20 cellular contexts compared by ENCODE assay signal in genomic region chr5:35470866-35471265, GRCh38.
DNase-seq lines count a peak whose midpoint lies in the region; ATAC-seq, FAIRE-seq and TF ChIP-seq lines count a peak whose summit lies in the region.
"Had no signal": no experiment of that assay in that cellular context is flagged by ENCODE, and none has a peak within 500 bp of the region (broad histone marks: within the 10 kb centered on the region; RNA-seq: fewer than 3 reads in every experiment).

No MANE protein-coding gene starts in this region.

- no peaks in the 10 kb centered on the region for H3K27me3 ChIP-seq in HepG2 (ENCODE audit: control insufficient read depth in 1 of 2, insufficient read depth in 2 of 2, low read length in 2 of 2)
- H3K27me3 ChIP-seq in CD4-positive, alpha-beta memory T cell (ENCODE audit: insufficient read depth, low read length), result no peaks in the 10 kb centered on the region
- H3K27me3 ChIP-seq: colonic mucosa, heart right ventricle, transverse colon had no signal

- no peaks in the 10 kb centered on the region for H3K36me3 ChIP-seq in HepG2 (replicated peaks in 1 of 2; ENCODE audit: control insufficient read depth in 1 of 2, insufficient read depth in 2 of 2, low read length in 2 of 2)
- no peaks in the 10 kb centered on the region for H3K36me3 ChIP-seq in CD4-positive, alpha-beta memory T cell (ENCODE audit: insufficient read depth, low read length)
- H3K36me3 ChIP-seq: colonic mucosa, heart right ventricle, transverse colon had no signal

- H2AFZ ChIP-seq in HepG2 (ENCODE audit: low read length), result no peak overlapping the region
- H2AFZ ChIP-seq: PC-9 had no signal

- intact Hi-C loops in Calu3 (cut with micrococcal nuclease; ENCODE audit: unreplicated experiment), result no loop called here
- intact Hi-C loops in HepG2 (cut with micrococcal nuclease; ENCODE audit: unreplicated experiment), result no loop called here
- intact Hi-C loops in CD4-positive, alpha-beta memory T cell (cut with micrococcal nuclease), result no loop called here

- H3K4me3 Mint-ChIP-seq in Calu3 (ENCODE audit: low read depth, unreplicated experiment), result no peak overlapping the region
- H3K4me3 Mint-ChIP-seq in CD4-positive, alpha-beta memory T cell, result peak overlapping the region in 1 of 8 donors; percentile 10
- H3K4me3 Mint-ChIP-seq: activated naive CD8-positive, alpha-beta T cell treated with anti-CD3 and anti-CD28 coated beads, Interleukin-2, amount 10 ng/mL, durations not matched to agents 7 days and 5 days; activated T-cell treated with anti-CD3 and anti-CD28 coated beads, Interleukin-2, amount 50 U/mL, for 4 hours; stimulated activated naive B cell treated with anti-CD40 and anti-IgM and Interleukin-4, amounts not matched to agents 10 μg/mL and 1 μg/mL and 100 μg/mL, for 72 hours had no signal

- no peaks in the 10 kb centered on the region for H3K9me3 ChIP-seq in HepG2 (ENCODE audit: low read length)
- no peaks in the 10 kb centered on the region for H3K9me3 ChIP-seq in CD4-positive, alpha-beta memory T cell (ENCODE audit: control insufficient read depth in 1 of 2, low read length in 2 of 2)
- H3K9me3 ChIP-seq: Caco-2, colonic mucosa, heart right ventricle, transverse colon had no signal

- H3K27ac ChIP-seq in HepG2 (ENCODE audit: extremely low read length, insufficient read depth, low read length), result no peak overlapping the region
- H3K27ac ChIP-seq in CD4-positive, alpha-beta memory T cell (ENCODE audit: low read depth, low read length), result no peak overlapping the region
- H3K27ac ChIP-seq: colonic mucosa, heart right ventricle, PC-9, skin epidermis, transverse colon had no signal

- DNase-seq in Calu3 (peak; percentile 1), M059J (ENCODE audit: low read depth) (peak; percentile 61), choroid plexus epithelial cell (ENCODE audit: low read depth) (peak; percentile 41), HepG2 (ENCODE audit: low spot score) (peak; percentile 44), DMS79 treated with DMSO at 0.1 percent for 48 hours (lab: John Stamatoyannopoulos, UW) (no peak), cerebellar cortex (ENCODE audit: low spot score) (no peak)
- DNase-seq in CD4-positive, alpha-beta memory T cell, result no peak
- DNase-seq: activated CD4-positive, alpha-beta T cell treated with anti-CD3 and anti-CD28 coated beads, Interleukin-2, amount 50 U/mL, for 48 hours; activated naive CD8-positive, alpha-beta T cell treated with anti-CD3 and anti-CD28 coated beads, Interleukin-2, amount 10 ng/mL, durations not matched to agents 7 days and 5 days; activated T-cell treated with anti-CD3 and anti-CD28 coated beads, Interleukin-2, amount 50 U/mL, for 4 hours; Caco-2; colonic mucosa; heart right ventricle; NCI-H2081 treated with DMSO at 0.1 percent for 48 hours; NCI-H524; PC-9; stimulated activated naive B cell treated with anti-CD40 and anti-IgM and Interleukin-4, amounts not matched to agents 10 μg/mL and 1 μg/mL and 100 μg/mL, for 72 hours; transverse colon had no signal

- peaks cover 19% of the 10 kb centered on the region for H3K4me1 ChIP-seq in HepG2 (ENCODE audit: insufficient read depth, low read length)
- H3K4me1 ChIP-seq in CD4-positive, alpha-beta memory T cell (ENCODE audit: insufficient read depth, low read length), result no peaks in the 10 kb centered on the region
- H3K4me1 ChIP-seq: Caco-2, colonic mucosa, transverse colon had no signal

- no peaks in the 10 kb centered on the region for H3K36me3 Mint-ChIP-seq in Calu3 (ENCODE audit: insufficient read depth, unreplicated experiment)
- H3K36me3 Mint-ChIP-seq in CD4-positive, alpha-beta memory T cell, result no peaks in the 10 kb centered on the region
- H3K36me3 Mint-ChIP-seq: activated naive CD8-positive, alpha-beta T cell treated with anti-CD3 and anti-CD28 coated beads, Interleukin-2, amount 10 ng/mL, durations not matched to agents 7 days and 5 days; stimulated activated naive B cell treated with anti-CD40 and anti-IgM and Interleukin-4, amounts not matched to agents 10 μg/mL and 1 μg/mL and 100 μg/mL, for 72 hours had no signal

- no peak overlapping the region for H3K9ac ChIP-seq in HepG2 (ENCODE audit: insufficient read depth, low read depth, low read length)

- no TSS peak for BruUV-seq in Calu3 (replicated peaks; lab: Mats Ljungman, UMichigan)
- no TSS peak for BruUV-seq in HepG2 (replicated peaks; lab: Mats Ljungman, UMichigan)

- H3K4me1 Mint-ChIP-seq in Calu3 (ENCODE audit: low read depth, unreplicated experiment), result no peaks in the 10 kb centered on the region
- H3K4me1 Mint-ChIP-seq in CD4-positive, alpha-beta memory T cell, result no peaks in the 10 kb centered on the region
- H3K4me1 Mint-ChIP-seq: activated naive CD8-positive, alpha-beta T cell treated with anti-CD3 and anti-CD28 coated beads, Interleukin-2, amount 10 ng/mL, durations not matched to agents 7 days and 5 days; stimulated activated naive B cell treated with anti-CD40 and anti-IgM and Interleukin-4, amounts not matched to agents 10 μg/mL and 1 μg/mL and 100 μg/mL, for 72 hours had no signal

- H3K9me3 Mint-ChIP-seq in Calu3 (ENCODE audit: low read depth, unreplicated experiment), result no peaks in the 10 kb centered on the region
- H3K9me3 Mint-ChIP-seq in CD4-positive, alpha-beta memory T cell, result no peaks in the 10 kb centered on the region
- H3K9me3 Mint-ChIP-seq: activated naive CD8-positive, alpha-beta T cell treated with anti-CD3 and anti-CD28 coated beads, Interleukin-2, amount 10 ng/mL, durations not matched to agents 7 days and 5 days; activated T-cell treated with anti-CD3 and anti-CD28 coated beads, Interleukin-2, amount 50 U/mL, for 4 hours; stimulated activated naive B cell treated with anti-CD40 and anti-IgM and Interleukin-4, amounts not matched to agents 10 μg/mL and 1 μg/mL and 100 μg/mL, for 72 hours had no signal

- POLR2A ChIA-PET in HepG2 (lab: Yijun Ruan, JAX), result no interaction called here
- POLR2A ChIA-PET in CD4-positive, alpha-beta memory T cell (lab: Charles Lee; ENCODE audit: partially characterized antibody), result no interaction called here

- no peak overlapping the region for H3K4me3 ChIP-seq in choroid plexus epithelial cell (ENCODE audit: low read depth, low read length)
- no peak overlapping the region for H3K4me3 ChIP-seq in HepG2 (replicated peaks in 1 of 3; ENCODE audit: insufficient read depth in 1 of 3, low read depth in 2 of 3, low read length in 3 of 3)
- no peak overlapping the region for H3K4me3 ChIP-seq in CD4-positive, alpha-beta memory T cell (ENCODE audit: low read length in 2 of 2)
- H3K4me3 ChIP-seq: colonic mucosa, heart right ventricle, PC-9, skin epidermis, transverse colon had no signal

- peak; percentile 94 for ATAC-seq in HepG2
- no peak for ATAC-seq in GM21576 (IDR thresholded peaks at IDR 0.05; ENCODE audit: unreplicated experiment)
- ATAC-seq: activated T-cell treated with anti-CD3 and anti-CD28 coated beads, Interleukin-2, amount 50 U/mL, for 4 hours; heart right ventricle; stimulated activated naive B cell treated with anti-CD40 and anti-IgM and Interleukin-4, amounts not matched to agents 10 μg/mL and 1 μg/mL and 100 μg/mL, for 72 hours had no signal

- no peak for TF ChIP-seq CTCF in Calu3 (IDR thresholded peaks at IDR 0.05; ENCODE audit: unreplicated experiment)
- TF ChIP-seq CTCF in choroid plexus epithelial cell (conservative IDR thresholded peaks at IDR 0.05; ENCODE audit: low read depth, low read length), result no peak
- no peak for TF ChIP-seq CTCF in HepG2 (CRISPR knock-in tag; IDR thresholded peaks at IDR 0.05)

- peak; percentile 32 for FAIRE-seq in HepG2 (lab: Jason Lieb, UNC)

- in situ Hi-C loops in HepG2 (cut with HindIII; ENCODE audit: extremely low pct_ligation_motif_present, low pct_unique_long_range_greater_than_20kb), result no loop called here

- no peaks in the 10 kb centered on the region for H3K79me2 ChIP-seq in HepG2 (ENCODE audit: insufficient read depth, low read length)

- WGBS in HepG2 (ENCODE audit: low lambda C conversion rate), result 69% methylated on average over 2 of the region's 2 CpGs

- no peak for TF ChIP-seq POLR2A in HepG2 (IDR thresholded peaks at IDR 0.05; ENCODE audit: insufficient read depth in 1 of 2, low read depth in 2 of 2, low read length in 2 of 2)

- H3K27me3 Mint-ChIP-seq in Calu3 (ENCODE audit: unreplicated experiment), result no peaks in the 10 kb centered on the region
- peaks cover 3 to 4% of the 10 kb centered on the region in 2 donors for H3K27me3 Mint-ChIP-seq in CD4-positive, alpha-beta memory T cell
- H3K27me3 Mint-ChIP-seq: stimulated activated naive B cell treated with anti-CD40 and anti-IgM and Interleukin-4, amounts not matched to agents 10 μg/mL and 1 μg/mL and 100 μg/mL, for 72 hours had no signal

- no peaks in the 10 kb centered on the region for H4K20me1 ChIP-seq in HepG2 (ENCODE audit: insufficient read depth, low read length)

- CTCF ChIA-PET in Calu3 (lab: Charles Lee) (no interaction called here), HepG2 (lab: Yijun Ruan, JAX; ENCODE audit: low intra/inter-chr PET ratio, low total read pairs) (no interaction called here)
- CTCF ChIA-PET in CD4-positive, alpha-beta memory T cell (lab: Charles Lee; ENCODE audit: partially characterized antibody), result no interaction called here

- H3K27ac Mint-ChIP-seq in Calu3 (ENCODE audit: unreplicated experiment), result no peak overlapping the region
- no peak overlapping the region for H3K27ac Mint-ChIP-seq in CD4-positive, alpha-beta memory T cell
- H3K27ac Mint-ChIP-seq: activated naive CD8-positive, alpha-beta T cell treated with anti-CD3 and anti-CD28 coated beads, Interleukin-2, amount 10 ng/mL, durations not matched to agents 7 days and 5 days; stimulated activated naive B cell treated with anti-CD40 and anti-IgM and Interleukin-4, amounts not matched to agents 10 μg/mL and 1 μg/mL and 100 μg/mL, for 72 hours had no signal

- no peak for TF ChIP-seq EP300 in HepG2 (IDR thresholded peaks at IDR 0.05; ENCODE audit: low read depth in 2 of 2, low read length in 2 of 2)
- TF ChIP-seq EP300 in HepG2 (CRISPR knock-in tag; IDR thresholded peaks at IDR 0.05; ENCODE audit: borderline replicate concordance), result no peak

- no peak overlapping the region for H3K4me2 ChIP-seq in HepG2 (ENCODE audit: low read depth, low read length)
- H3K4me2 ChIP-seq: PC-9 had no signal

- TF ChIP-seq RAD21 in HepG2 (CRISPR knock-in tag; IDR thresholded peaks at IDR 0.05), result no peak

TF ChIP-seq in HepG2, 621 proteins besides CTCF, POLR2A, EP300 and RAD21 (continues in another document):
- TF ChIP-seq FOSL1 (CRISPR knock-in tag; IDR thresholded peaks at IDR 0.05; ENCODE audit: borderline replicate concordance) (peak; percentile 73; the same call in 1 of the 2 replicates), HMG20A (CRISPR knock-in tag; IDR thresholded peaks at IDR 0.05; ENCODE audit: borderline replicate concordance) (0 out of 2 replicates have a peak, but pooled peaks have one; percentile 28), WIZ (CRISPR knock-in tag; IDR thresholded peaks at IDR 0.05) (no peak), ZNF264 (CRISPR knock-in tag; IDR thresholded peaks at IDR 0.05) (peak; percentile 91; the same call in 1 of the 2 replicates), JUN (CRISPR knock-in tag; IDR thresholded peaks at IDR 0.05) (peak; percentile 68; the same call in 1 of the 2 replicates), ZNF331 (CRISPR knock-in tag; IDR thresholded peaks at IDR 0.05) (0 out of 2 replicates have a peak, but pooled peaks have one; percentile 24), BCL6 (CRISPR knock-in tag; IDR thresholded peaks at IDR 0.05) (peak; percentile 83), IRF2 (CRISPR knock-in tag; IDR thresholded peaks at IDR 0.05) (0 out of 2 replicates have a peak, but pooled peaks have one; percentile 23)

Comparison
In these comparisons a context has a peak if more than half of its experiments do, and no peak if none do; other contexts are left out.
1. DNase-seq: peak in Calu3 (single experiment), M059J (single experiment), choroid plexus epithelial cell (single experiment) and HepG2 (single experiment); none in DMS79 treated with DMSO at 0.1 percent for 48 hours (single experiment), CD4-positive, alpha-beta memory T cell (0 of 5) and cerebellar cortex (single experiment).